12 cellular contexts compared by ENCODE assay signal in genomic region chr6:106146852-106147351, GRCh38.
DNase-seq lines count a peak whose midpoint lies in the region; ATAC-seq, FAIRE-seq and TF ChIP-seq lines count a peak whose summit lies in the region.
"Had no signal": no experiment of that assay in that cellular context is flagged by ENCODE, and none has a peak within 500 bp of the region (broad histone marks: within the 10 kb centered on the region; RNA-seq: fewer than 3 reads in every experiment).

No MANE protein-coding gene starts in this region.

- peak in 1 of 2 experiments; percentile 35; a peak in 1 of 4 replicates for TF ChIP-seq EP300 in GM12878 (IDR thresholded peaks at IDR 0.05; ENCODE audit: borderline replicate concordance in 1 of 2, control insufficient read depth in 1 of 2, low read depth in 2 of 2, low read length in 2 of 2)

- H3K4me2 ChIP-seq in GM12878 (ENCODE audit: control insufficient read depth, insufficient read depth): peak overlapping the region; percentile 69; the same call in 1 of the 2 replicates

- RAD21 ChIA-PET in GM12878 (lab: Charles Lee; ENCODE audit: unreplicated experiment): interaction anchor here (0.9 to 8.7 kb wide), 11 partner anchors 8 to 76 kb away, joined by 3 to 90 read pairs (median 4); no protein-coding TSS in a partner anchor

- POLR2A ChIA-PET in GM12878 (lab: Charles Lee): interaction anchor here (0.8 to 1.5 kb wide), 7 partner anchors 8 to 60 kb away, joined by 3 to 5 read pairs (median 3); no protein-coding TSS in a partner anchor

- H3K4me1 ChIP-seq in GM12878 (ENCODE audit: control insufficient read depth, insufficient read depth, low read length): peaks cover 46% of the 10 kb centered on the region
- H3K4me1 ChIP-seq: testis had no signal

- no peak overlapping the region for H2AFZ ChIP-seq in GM12878 (ENCODE audit: control insufficient read depth, low read depth, low read length)

- no peaks in the 10 kb centered on the region for H3K36me3 ChIP-seq in GM12878 (ENCODE audit: control insufficient read depth in 2 of 2, insufficient read depth in 2 of 2, low read length in 1 of 2)

- no peak for TF ChIP-seq RAD21 in GM12878 (IDR thresholded peaks at IDR 0.05; ENCODE audit: insufficient read depth, low read depth, low read length)

- H3K27me3 ChIP-seq in GM12878 (replicated peaks in 1 of 2; ENCODE audit: control insufficient read depth in 2 of 2, insufficient read depth in 2 of 2, low read length in 1 of 2): no peaks in the 10 kb centered on the region
- H3K27me3 ChIP-seq: testis had no signal

- no TSS peak for BruUV-seq in GM12878 (replicated peaks; lab: Mats Ljungman, UMichigan)

- SMC1A ChIA-PET in GM12878 (lab: Charles Lee; ENCODE audit: uncharacterized antibody, unreplicated experiment): interaction anchor here (0.9 to 18.2 kb wide), 16 partner anchors 9 to 83 kb away, joined by 3 to 217 read pairs (median 4); partner anchors contain the start of gene PRDM1

- intact Hi-C loops in GM12878 (cut with micrococcal nuclease; ENCODE audit: unreplicated experiment) (no loop called here), left ventricle myocardium superior (cut with micrococcal nuclease) (no loop called here)

- H4K20me1 ChIP-seq in GM12878 (ENCODE audit: control insufficient read depth, insufficient read depth): no peaks in the 10 kb centered on the region

- no peak overlapping the region for H3K9ac ChIP-seq in GM12878 (ENCODE audit: control insufficient read depth, insufficient read depth, low read length)

- peak; percentile 72 for DNase-seq in GM13977 (ENCODE audit: low spot score)
- DNase-seq in GM12878 (ENCODE audit: low read depth, low spot score): no peak
- no peak for DNase-seq in H54 (ENCODE audit: insufficient read length, low spot score)
- no peak for DNase-seq in left ventricle myocardium superior
- no peak for DNase-seq in activated CD4-positive, alpha-beta T cell treated with anti-CD3 and anti-CD28 coated beads, Interleukin-2, amount 50 U/mL, for 4 hours
- DNase-seq: activated CD4-positive, alpha-beta memory T cell treated with anti-CD3 and anti-CD28 coated beads for 36 hours; CD4-positive, alpha-beta memory T cell; testis had no signal

- CTCF ChIA-PET in GM12878 (lab: Yijun Ruan, JAX): interaction anchor here (0.6 to 3.2 kb wide), 9 partner anchors 10 to 716 kb away, joined by 3 to 27 read pairs (median 4); no protein-coding TSS in a partner anchor

- peak; percentile 36 for ATAC-seq in GM21576 (IDR thresholded peaks at IDR 0.05; ENCODE audit: unreplicated experiment)
- ATAC-seq in HG03520 (IDR thresholded peaks at IDR 0.05; ENCODE audit: unreplicated experiment): peak; percentile 35
- ATAC-seq in GM12878: peak; percentile 74
- ATAC-seq in left ventricle myocardium superior: no peak
- ATAC-seq in HG03139 (IDR thresholded peaks at IDR 0.05; ENCODE audit: unreplicated experiment): no peak
- ATAC-seq: HepG2 had no signal

- TF ChIP-seq POLR2A in GM12878 (IDR thresholded peaks at IDR 0.05; ENCODE audit: low read depth, low read length): no peak
- TF ChIP-seq POLR2A in H54 (IDR thresholded peaks at IDR 0.05; ENCODE audit: low read depth, low read length): no peak

- no peak for TF ChIP-seq CTCF in GM13977 (IDR thresholded peaks at IDR 0.05; ENCODE audit: extremely low read depth, insufficient read depth, missing control alignments)
- TF ChIP-seq CTCF in GM12878 (IDR thresholded peaks at IDR 0.05 in 2 of 3, conservative IDR thresholded peaks at IDR 0.05 in 1 of 3; ENCODE audit: control insufficient read depth in 2 of 3, extremely low read depth in 1 of 3, insufficient read depth in 1 of 3, low read depth in 3 of 3, low read length in 3 of 3): no peak

- 50% methylated on average over 2 of the region's 2 CpGs for WGBS in GM12878 (ENCODE audit: insufficient coverage, insufficient replicate concordance, low lambda C conversion rate, missing lambda C conversion rate)

- H3K79me2 ChIP-seq in GM12878 (ENCODE audit: control insufficient read depth, insufficient read depth, low read length): no peaks in the 10 kb centered on the region

- FAIRE-seq in GM12878 (lab: Jason Lieb, UNC) (no peak), H54 (lab: Jason Lieb, UNC) (no peak)
- FAIRE-seq: HepG2 had no signal

- H3K4me3 ChIP-seq in GM12878: no peak overlapping the region
- H3K4me3 ChIP-seq: testis had no signal

- in situ Hi-C loops in GM13977 (cut with MboI; ENCODE audit: low pct_unique_long_range_greater_than_20kb, low sequenced_read_pairs, unreplicated experiment): no loop called here
- in situ Hi-C loops in GM12878 (cut with MboI): no loop called here

- peak overlapping the region; percentile 40 for H3K27ac ChIP-seq in GM12878 (ENCODE audit: control insufficient read depth, insufficient read depth)
- H3K27ac ChIP-seq: testis had no signal

- no peaks in the 10 kb centered on the region for H3K9me3 ChIP-seq in GM12878 (replicated peaks; ENCODE audit: control insufficient read depth, insufficient read depth, low read length)
- H3K9me3 ChIP-seq: testis had no signal

TF ChIP-seq in GM12878, 131 proteins besides CTCF, POLR2A, EP300 and RAD21 (continues in another document):
- TF ChIP-seq PKNOX1 (IDR thresholded peaks at IDR 0.05) (peak; percentile 49), NBN (IDR thresholded peaks at IDR 0.05) (no peak), ZNF274 (IDR thresholded peaks at IDR 0.05; ENCODE audit: insufficient read depth, insufficient read length) (no peak), ATF7 (IDR thresholded peaks at IDR 0.05; ENCODE audit: low read depth) (peak; percentile 18; the same call in 1 of the 2 replicates), POLR2AphosphoS2 (IDR thresholded peaks at IDR 0.05; ENCODE audit: low read depth, low read length) (no peak), CBX3 (IDR thresholded peaks at IDR 0.05; ENCODE audit: borderline replicate concordance, low read depth) (no peak), SPI1 (IDR thresholded peaks at IDR 0.05; ENCODE audit: borderline replicate concordance, insufficient read depth, low read depth, low read length) (peak; percentile 79), RUNX3 (IDR thresholded peaks at IDR 0.05; ENCODE audit: low read length) (peak; percentile 44; the same call in 1 of the 2 replicates), ATF3 (IDR thresholded peaks at IDR 0.05; ENCODE audit: borderline replicate concordance, extremely low read depth, low read depth, low read length) (no peak), NFIC (IDR thresholded peaks at IDR 0.05; ENCODE audit: low read depth, low read length) (no peak; the same call in 1 of the 2 replicates), JUNB (IDR thresholded peaks at IDR 0.05) (0 out of 2 replicates have a peak, but pooled peaks have one; percentile 23), USF2 (IDR thresholded peaks at IDR 0.05; ENCODE audit: borderline replicate concordance, low read depth, low read length) (no peak), EGR1 (IDR thresholded peaks at IDR 0.05; ENCODE audit: borderline replicate concordance in 1 of 2, low read depth in 2 of 2, low read length in 2 of 2) (no peak), ZBED1 (IDR thresholded peaks at IDR 0.05; ENCODE audit: borderline replicate concordance) (no peak), SP1 (IDR thresholded peaks at IDR 0.05; ENCODE audit: low read depth, low read length) (no peak)

Comparison
In these comparisons a context has a peak if more than half of its experiments do, and no peak if none do; other contexts are left out.
1. ATAC-seq: peak in GM21576 (single experiment), HG03520 (single experiment) and GM12878 (single experiment); none in left ventricle myocardium superior (single experiment) and HG03139 (single experiment).